ENCODE assay signal across 1 cellular context in genomic region chr11:24880962-24881361, GRCh38.
TF ChIP-seq lines count a peak whose summit lies in the region.

No MANE protein-coding gene starts in this region.

TF ChIP-seq in SK-N-SH, 30 proteins besides CTCF, POLR2A, EP300 and RAD21 (continued from another document):
- TF ChIP-seq, protein P1, sequence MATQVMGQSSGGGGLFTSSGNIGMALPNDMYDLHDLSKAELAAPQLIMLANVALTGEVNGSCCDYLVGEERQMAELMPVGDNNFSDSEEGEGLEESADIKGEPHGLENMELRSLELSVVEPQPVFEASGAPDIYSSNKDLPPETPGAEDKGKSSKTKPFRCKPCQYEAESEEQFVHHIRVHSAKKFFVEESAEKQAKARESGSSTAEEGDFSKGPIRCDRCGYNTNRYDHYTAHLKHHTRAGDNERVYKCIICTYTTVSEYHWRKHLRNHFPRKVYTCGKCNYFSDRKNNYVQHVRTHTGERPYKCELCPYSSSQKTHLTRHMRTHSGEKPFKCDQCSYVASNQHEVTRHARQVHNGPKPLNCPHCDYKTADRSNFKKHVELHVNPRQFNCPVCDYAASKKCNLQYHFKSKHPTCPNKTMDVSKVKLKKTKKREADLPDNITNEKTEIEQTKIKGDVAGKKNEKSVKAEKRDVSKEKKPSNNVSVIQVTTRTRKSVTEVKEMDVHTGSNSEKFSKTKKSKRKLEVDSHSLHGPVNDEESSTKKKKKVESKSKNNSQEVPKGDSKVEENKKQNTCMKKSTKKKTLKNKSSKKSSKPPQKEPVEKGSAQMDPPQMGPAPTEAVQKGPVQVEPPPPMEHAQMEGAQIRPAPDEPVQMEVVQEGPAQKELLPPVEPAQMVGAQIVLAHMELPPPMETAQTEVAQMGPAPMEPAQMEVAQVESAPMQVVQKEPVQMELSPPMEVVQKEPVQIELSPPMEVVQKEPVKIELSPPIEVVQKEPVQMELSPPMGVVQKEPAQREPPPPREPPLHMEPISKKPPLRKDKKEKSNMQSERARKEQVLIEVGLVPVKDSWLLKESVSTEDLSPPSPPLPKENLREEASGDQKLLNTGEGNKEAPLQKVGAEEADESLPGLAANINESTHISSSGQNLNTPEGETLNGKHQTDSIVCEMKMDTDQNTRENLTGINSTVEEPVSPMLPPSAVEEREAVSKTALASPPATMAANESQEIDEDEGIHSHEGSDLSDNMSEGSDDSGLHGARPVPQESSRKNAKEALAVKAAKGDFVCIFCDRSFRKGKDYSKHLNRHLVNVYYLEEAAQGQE (IDR thresholded peaks at IDR 0.05; ENCODE audit: low read depth, low read length): no peak
- TF ChIP-seq YY1 (IDR thresholded peaks at IDR 0.05; ENCODE audit: low read depth) (no peak), USF2 (IDR thresholded peaks at IDR 0.05; ENCODE audit: borderline replicate concordance, low read depth, low read length) (no peak), PBX3 (IDR thresholded peaks at IDR 0.05) (no peak)
